16 cellular contexts compared by ENCODE assay signal in the genomic region with DNA sequence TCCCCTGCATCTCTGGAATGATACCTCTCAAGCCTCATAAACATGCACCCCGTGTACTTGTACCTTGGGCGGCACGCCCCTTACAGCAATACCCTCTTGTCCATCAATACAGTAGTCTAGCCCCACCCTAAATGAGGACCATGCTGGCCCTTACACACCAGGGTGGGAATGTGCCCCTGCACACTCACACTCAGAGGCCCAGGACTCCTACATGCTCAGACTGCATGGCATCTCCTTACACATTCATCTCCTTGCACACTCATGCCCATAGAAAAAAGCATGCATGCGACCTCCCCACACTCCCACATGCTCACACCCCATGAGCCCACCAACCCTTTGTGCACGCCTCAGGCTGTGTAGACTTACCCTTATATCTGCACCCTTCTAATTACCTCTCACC. TPM values are rescaled to one million over a fixed set of nuclear protein-coding genes. Genes with fewer than 3 reads are reported as not detected.
DNase-seq lines count a peak whose midpoint lies in the region; ATAC-seq and TF ChIP-seq lines count a peak whose summit lies in the region.
"Had no signal": no experiment of that assay in that cellular context is flagged by ENCODE, and none has a peak within 500 bp of the region (broad histone marks: within the 10 kb centered on the region; RNA-seq: fewer than 3 reads in every experiment).

No MANE protein-coding gene starts in this region.

- H3K4me3 ChIP-seq in foreskin fibroblast (ENCODE audit: low read depth in 1 of 2, low read length in 2 of 2), result no peak overlapping the region
- H3K4me3 ChIP-seq: HAP-1 had no signal

- peaks cover 14% of the 10 kb centered on the region for H3K4me1 Mint-ChIP-seq in chondrocyte (ENCODE audit: low read depth)

- no peaks in the 10 kb centered on the region for H3K9me3 Mint-ChIP-seq in chondrocyte (ENCODE audit: low read depth)
- H3K9me3 Mint-ChIP-seq: CD4-positive, alpha-beta T cell; IgD-negative memory B cell had no signal

- TF ChIP-seq CTCF in chondrocyte (IDR thresholded peaks at IDR 0.05) (no peak), foreskin fibroblast (IDR thresholded peaks at IDR 0.05; ENCODE audit: low read depth, low read length) (no peak)

- intact Hi-C loops in sciatic nerve (cut with DNase I), result no loop called here

- ATAC-seq in sciatic nerve, result no peak
- ATAC-seq in GM21619 (IDR thresholded peaks at IDR 0.05; ENCODE audit: unreplicated experiment), result no peak
- ATAC-seq: HepG2 had no signal

- no peak overlapping the region for H3K4me3 Mint-ChIP-seq in chondrocyte (ENCODE audit: unreplicated experiment)
- H3K4me3 Mint-ChIP-seq: CD4-positive, alpha-beta T cell; IgD-negative memory B cell had no signal

- DNase-seq in chondrocyte (ENCODE audit: low spot score), result peak; percentile 32
- DNase-seq in islet precursor cell, result peak; percentile 43
- DNase-seq in sciatic nerve (ENCODE audit: low spot score), result peak; percentile 33
- no peak for DNase-seq in foreskin fibroblast
- no peak for DNase-seq in DMS153 (lab: John Stamatoyannopoulos, UW)
- DNase-seq: AML-193, Caco-2, DMS79, GDM1 had no signal

- H3K36me3 Mint-ChIP-seq in chondrocyte (ENCODE audit: low read depth), result peaks cover 3% of the 10 kb centered on the region
- H3K36me3 Mint-ChIP-seq: IgD-negative memory B cell had no signal

- H3K27ac Mint-ChIP-seq in chondrocyte (ENCODE audit: unreplicated experiment), result no peak overlapping the region
- H3K27ac Mint-ChIP-seq: CD4-positive, alpha-beta T cell; IgD-negative memory B cell had no signal

- peaks cover 17% of the 10 kb centered on the region for H3K27me3 Mint-ChIP-seq in chondrocyte (ENCODE audit: low read depth)

RNA-seq across cellular contexts. Expression of a gene that starts 22.0 kb away (rescaled TPM):
- total RNA-seq in chondrocyte (5.6 to 32.4 TPM (median 31.6 TPM) in 3 replicates), sciatic nerve (307 TPM)

RNA-seq across cellular contexts. Expression of a gene that starts 30.2 kb away (rescaled TPM):
- 67.3 to 78.4 TPM (median 77.2 TPM) in 3 replicates for total RNA-seq in chondrocyte
- total RNA-seq in sciatic nerve, result 171 TPM

RNA-seq across cellular contexts. Expression of a gene that starts 34.5 kb away (rescaled TPM):
- total RNA-seq in chondrocyte (2.3 to 3.7 TPM (median 3.2 TPM) in 3 replicates), sciatic nerve (23.3 TPM)

RNA-seq across cellular contexts. Expression of a gene that starts 43.1 kb away (rescaled TPM):
- total RNA-seq in chondrocyte, result 1,244 to 1,365 TPM (median 1,317 TPM) in 3 replicates
- 870 TPM for total RNA-seq in sciatic nerve

RNA-seq across cellular contexts. Expression of a gene that starts 49.0 kb away (rescaled TPM):
- total RNA-seq in chondrocyte (not detected in 3 replicates), sciatic nerve (not detected)
- total RNA-seq: Caco-2; CD4-positive, alpha-beta T cell; Daoy; H1; HepG2 had no signal

Comparison
In these comparisons a context has a peak if more than half of its experiments do, and no peak if none do; other contexts are left out.
1. DNase-seq: peak in chondrocyte (single experiment), islet precursor cell (single experiment) and sciatic nerve (single experiment); none in foreskin fibroblast (0 of 2) and DMS153 (single experiment).